In genomic region chr11:46121328-46121723, GRCh38 we compare ENCODE assay signal across 1 cellular context.
TF ChIP-seq lines count a peak whose summit lies in the region.

Gene PHF21A (minus strand): TSS chr11:46121454. CDS start chr11:46084219, 37,235 bp downstream.

TF ChIP-seq in HepG2, 621 proteins besides CTCF, POLR2A, EP300 and RAD21 (continued from another document and continues in another):
- no peak for TF ChIP-seq NFE2 (CRISPR knock-in tag; IDR thresholded peaks at IDR 0.05)
- TF ChIP-seq ZNF12 (CRISPR knock-in tag; IDR thresholded peaks at IDR 0.05), result 0 out of 2 replicates have a peak, but pooled peaks have one; percentile 43
- TF ChIP-seq ZIK1 (CRISPR knock-in tag; IDR thresholded peaks at IDR 0.05; ENCODE audit: borderline replicate concordance, low read depth), result no peak
- no peak for TF ChIP-seq ZSCAN29 (CRISPR knock-in tag; conservative IDR thresholded peaks at IDR 0.05)
- TF ChIP-seq MAZ (IDR thresholded peaks at IDR 0.05; ENCODE audit: borderline replicate concordance, low read depth, low read length), result peak; percentile 83; the same call in 1 of the 2 replicates
- TF ChIP-seq MAZ (CRISPR knock-in tag; IDR thresholded peaks at IDR 0.05; ENCODE audit: low read depth), result peak; percentile 20; the same call in 1 of the 2 replicates
- TF ChIP-seq ZBTB37 (CRISPR knock-in tag; IDR thresholded peaks at IDR 0.05), result no peak
- peak; percentile 53 for TF ChIP-seq TAF1 (CRISPR knock-in tag; IDR thresholded peaks at IDR 0.05)
- TF ChIP-seq CBX5 (CRISPR knock-in tag; IDR thresholded peaks at IDR 0.05; ENCODE audit: borderline replicate concordance), result no peak
- no peak for TF ChIP-seq SMARCC2 (IDR thresholded peaks at IDR 0.05)
- no peak for TF ChIP-seq KAT2B (IDR thresholded peaks at IDR 0.05; ENCODE audit: borderline replicate concordance, low read depth, low read length)
- TF ChIP-seq ZNF205 (CRISPR knock-in tag; IDR thresholded peaks at IDR 0.05), result no peak
- TF ChIP-seq HDAC1 (CRISPR knock-in tag; IDR thresholded peaks at IDR 0.05), result 0 out of 2 replicates have a peak, but pooled peaks have one; percentile 7
- peak; percentile 8; the same call in 1 of the 2 replicates for TF ChIP-seq ZFY (CRISPR knock-in tag; IDR thresholded peaks at IDR 0.05)
- peak; percentile 40; the same call in 1 of the 2 replicates for TF ChIP-seq SAP130 (CRISPR knock-in tag; IDR thresholded peaks at IDR 0.05; ENCODE audit: low read depth)
- no peak for TF ChIP-seq NFKBIZ (CRISPR knock-in tag; IDR thresholded peaks at IDR 0.05)
- TF ChIP-seq HMG20B (CRISPR knock-in tag; conservative IDR thresholded peaks at IDR 0.05), result 0 out of 2 replicates have a peak, but pooled peaks have one; percentile 29
- no peak for TF ChIP-seq ISL2 (CRISPR knock-in tag; IDR thresholded peaks at IDR 0.05)
- peak; percentile 32 for TF ChIP-seq YY1 (IDR thresholded peaks at IDR 0.05; ENCODE audit: insufficient read depth, insufficient replicate concordance, low read depth, low read length)
- TF ChIP-seq SOX13 (IDR thresholded peaks at IDR 0.05), result no peak; the same call in 1 of the 2 replicates
- 0 out of 4 replicates have a peak, but pooled peaks of 1 of the 2 experiments have one; percentile 12 for TF ChIP-seq SOX13 (CRISPR knock-in tag; conservative IDR thresholded peaks at IDR 0.05 in 1 of 2, IDR thresholded peaks at IDR 0.05 in 1 of 2)
- peak; percentile 96 for TF ChIP-seq RBAK (CRISPR knock-in tag; IDR thresholded peaks at IDR 0.05)
- 0 out of 2 replicates have a peak, but pooled peaks have one; percentile 12 for TF ChIP-seq ZNF331 (CRISPR knock-in tag; IDR thresholded peaks at IDR 0.05)
- peak; percentile 39; the same call in 1 of the 2 replicates for TF ChIP-seq POLR2G (IDR thresholded peaks at IDR 0.05; ENCODE audit: low read depth, low read length)
- TF ChIP-seq ZNF30 (CRISPR knock-in tag; IDR thresholded peaks at IDR 0.05), result no peak
- TF ChIP-seq RNF2 (conservative IDR thresholded peaks at IDR 0.05; ENCODE audit: low read depth), result no peak
- TF ChIP-seq U2AF1 (optimal IDR thresholded peaks at IDR 0.05; ENCODE audit: low read depth, low read length), result peak; percentile 9
- peak; percentile 38 for TF ChIP-seq PATZ1 (CRISPR knock-in tag; IDR thresholded peaks at IDR 0.05)
- peak; percentile 87 for TF ChIP-seq CHD2 (IDR thresholded peaks at IDR 0.05; ENCODE audit: low read depth, low read length)
- TF ChIP-seq PAX8 (CRISPR knock-in tag; IDR thresholded peaks at IDR 0.05; ENCODE audit: borderline replicate concordance), result no peak
- TF ChIP-seq AGO1 (IDR thresholded peaks at IDR 0.05; ENCODE audit: low read depth, low read length, poor library complexity, severe bottlenecking), result no peak
- TF ChIP-seq PBX2 (CRISPR knock-in tag; IDR thresholded peaks at IDR 0.05), result no peak
- TF ChIP-seq MAX (IDR thresholded peaks at IDR 0.05), result 0 out of 2 replicates have a peak, but pooled peaks have one; percentile 8
- no peak for TF ChIP-seq ARID3A (IDR thresholded peaks at IDR 0.05; ENCODE audit: low read depth, low read length)
- TF ChIP-seq MXI1 (IDR thresholded peaks at IDR 0.05; ENCODE audit: borderline replicate concordance, low read depth, low read length), result peak; percentile 36; the same call in 1 of the 3 replicates
- no peak for TF ChIP-seq HNF4G (IDR thresholded peaks at IDR 0.05; ENCODE audit: borderline replicate concordance, low read depth, low read length)
- no peak for TF ChIP-seq HNF4G (CRISPR knock-in tag; IDR thresholded peaks at IDR 0.05; ENCODE audit: borderline replicate concordance, low read depth)
- TF ChIP-seq BATF2 (CRISPR knock-in tag; IDR thresholded peaks at IDR 0.05), result no peak
- TF ChIP-seq HMGXB4 (CRISPR knock-in tag; IDR thresholded peaks at IDR 0.05; ENCODE audit: borderline replicate concordance in 1 of 2, low read depth in 1 of 2), result no peak
- TF ChIP-seq ZNF230 (CRISPR knock-in tag; IDR thresholded peaks at IDR 0.05), result no peak
- peak; percentile 67; the same call in 1 of the 2 replicates for TF ChIP-seq KDM2A (CRISPR knock-in tag; IDR thresholded peaks at IDR 0.05; ENCODE audit: borderline replicate concordance, low read depth)
- TF ChIP-seq DMAP1 (CRISPR knock-in tag; IDR thresholded peaks at IDR 0.05), result 0 out of 2 replicates have a peak, but pooled peaks have one; percentile 35
- TF ChIP-seq ZNF326 (CRISPR knock-in tag; IDR thresholded peaks at IDR 0.05; ENCODE audit: borderline replicate concordance), result no peak
- TF ChIP-seq ZNF589 (CRISPR knock-in tag; conservative IDR thresholded peaks at IDR 0.05), result no peak
- peak; percentile 61; the same call in 1 of the 2 replicates for TF ChIP-seq ZNF281 (CRISPR knock-in tag; IDR thresholded peaks at IDR 0.05; ENCODE audit: borderline replicate concordance)
- TF ChIP-seq ZNF816 (CRISPR knock-in tag; IDR thresholded peaks at IDR 0.05; ENCODE audit: borderline replicate concordance), result no peak
- TF ChIP-seq ZNF282 (IDR thresholded peaks at IDR 0.05; ENCODE audit: partially characterized antibody), result no peak
- TF ChIP-seq PCBP1 (IDR thresholded peaks at IDR 0.05; ENCODE audit: borderline replicate concordance, low read depth, low read length), result peak; percentile 88
- TF ChIP-seq SKIL (CRISPR knock-in tag; IDR thresholded peaks at IDR 0.05; ENCODE audit: borderline replicate concordance), result no peak
- no peak for TF ChIP-seq FOXP4 (CRISPR knock-in tag; IDR thresholded peaks at IDR 0.05)
